Comparison of ENCODE assay signal across 11 cellular contexts in the genomic region with DNA sequence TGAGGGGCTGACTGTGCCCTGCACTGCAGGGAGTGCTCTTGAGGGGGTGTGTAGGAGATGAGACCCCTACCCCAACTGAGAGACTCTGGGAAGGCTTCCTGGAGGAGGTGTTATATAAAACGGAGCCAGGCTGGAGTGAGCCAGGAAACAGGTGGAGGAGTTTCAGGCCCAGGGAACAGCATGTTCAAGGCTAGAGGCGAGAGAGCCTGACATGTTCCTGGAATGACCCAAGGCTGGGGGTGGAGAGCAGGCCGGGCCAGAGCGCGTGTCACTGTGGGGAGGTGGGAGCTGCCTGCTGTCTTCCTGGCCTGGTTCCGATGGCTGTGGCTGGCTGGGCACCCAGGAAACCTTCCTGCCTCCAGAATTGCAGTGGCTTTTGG. TPM values are rescaled to one million over a fixed set of nuclear protein-coding genes. Genes with fewer than 3 reads are reported as not detected.
DNase-seq lines count a peak whose midpoint lies in the region; ATAC-seq and TF ChIP-seq lines count a peak whose summit lies in the region.
"Had no signal": no experiment of that assay in that cellular context is flagged by ENCODE, and none has a peak within 500 bp of the region (broad histone marks: within the 10 kb centered on the region; RNA-seq: fewer than 3 reads in every experiment).

No MANE protein-coding gene starts in this region.

- H3K4me1 ChIP-seq in BLaER1 treated with 17β-estradiol and CSF1 and Interleukin-3, amounts not matched to agents 10 nM and 100 nM = peaks cover 95 to 99% (median 98%) of the 10 kb centered on the region in 10 experiments
- H3K4me1 ChIP-seq in left ventricle myocardium inferior = peaks cover 100% of the 10 kb centered on the region

- H3K4me1 Mint-ChIP-seq in progenitor cell of endocrine pancreas (ENCODE audit: low read depth) = peaks cover 16% of the 10 kb centered on the region

- peak overlapping the region in 1 of 10 experiments; percentile 27; a peak in 3 of 20 replicates for H3K4me3 ChIP-seq in BLaER1 treated with 17β-estradiol and CSF1 and Interleukin-3, amounts not matched to agents 10 nM and 100 nM
- peak overlapping the region; percentile 45 for H3K4me3 ChIP-seq in left ventricle myocardium inferior

- H3K27ac Mint-ChIP-seq in progenitor cell of endocrine pancreas = peak overlapping the region; percentile 90

- H3K27me3 Mint-ChIP-seq in progenitor cell of endocrine pancreas = no peaks in the 10 kb centered on the region
- H3K27me3 Mint-ChIP-seq: CD4-positive, alpha-beta memory T cell had no signal

- H3K9ac ChIP-seq in BLaER1 treated with 17β-estradiol and CSF1 and Interleukin-3, amounts not matched to agents 10 nM and 100 nM = peak overlapping the region in 9 of 11 experiments; percentile 6 to 61 (median 39); a peak in 10 of 22 replicates

- H3K27me3 ChIP-seq in BLaER1 treated with 17β-estradiol and CSF1 and Interleukin-3, amounts not matched to agents 10 nM and 100 nM = no peaks in the 10 kb centered on the region
- no peaks in the 10 kb centered on the region for H3K27me3 ChIP-seq in left ventricle myocardium inferior (ENCODE audit: low read depth)

- 0 out of 22 replicates have a peak, but pooled peaks cover 0 to 4% (median 0%) of the 10 kb centered on the region in 11 experiments for H3K36me3 ChIP-seq in BLaER1 treated with 17β-estradiol and CSF1 and Interleukin-3, amounts not matched to agents 10 nM and 100 nM
- no peaks in the 10 kb centered on the region for H3K36me3 ChIP-seq in left ventricle myocardium inferior

- peak overlapping the region in 5 of 11 experiments; percentile 1 to 70 (median 35); a peak in 4 of 22 replicates for H3K27ac ChIP-seq in BLaER1 treated with 17β-estradiol and CSF1 and Interleukin-3, amounts not matched to agents 10 nM and 100 nM
- H3K27ac ChIP-seq in angular gyrus (ENCODE audit: low read depth, low read length) (peak overlapping the region; percentile 67), left ventricle myocardium inferior (replicated peaks) (peak overlapping the region; percentile 96)

- H3K4me3 Mint-ChIP-seq in progenitor cell of endocrine pancreas (ENCODE audit: low read depth) = no peak overlapping the region

- intact Hi-C loops in left ventricle myocardium inferior (cut with micrococcal nuclease) = no loop called here

- H4K20me1 ChIP-seq in BLaER1 treated with 17β-estradiol and CSF1 and Interleukin-3, amounts not matched to agents 10 nM and 100 nM = peaks cover 98 to 100% (median 99%) of the 10 kb centered on the region in 11 experiments

- no peak for ATAC-seq in HG03159 (IDR thresholded peaks at IDR 0.05; ENCODE audit: unreplicated experiment)
- ATAC-seq: left colon had no signal

- H3K9me3 ChIP-seq in BLaER1 treated with 17β-estradiol and CSF1 and Interleukin-3, amounts not matched to agents 10 nM and 100 nM (replicated peaks in 1 of 11) = no peaks in the 10 kb centered on the region
- no peaks in the 10 kb centered on the region for H3K9me3 ChIP-seq in left ventricle myocardium inferior (replicated peaks)

- DNase-seq in left ventricle myocardium inferior = peak; percentile 78
- DNase-seq in progenitor cell of endocrine pancreas (ENCODE audit: low spot score, unreplicated experiment) = no peak
- no peak for DNase-seq in NCI-H2196 (lab: John Stamatoyannopoulos, UW; ENCODE audit: unreplicated experiment)
- DNase-seq in NCI-H1930 (lab: John Stamatoyannopoulos, UW) = no peak
- DNase-seq in DMS114 treated with DMSO at 0.1 percent for 48 hours (lab: John Stamatoyannopoulos, UW; ENCODE audit: unreplicated experiment) = no peak
- DNase-seq: CD4-positive, alpha-beta memory T cell; NCI-H146 had no signal

- no peaks in the 10 kb centered on the region for H3K9me3 Mint-ChIP-seq in progenitor cell of endocrine pancreas (ENCODE audit: low read depth)
- H3K9me3 Mint-ChIP-seq: CD4-positive, alpha-beta memory T cell had no signal

- no peak for TF ChIP-seq CTCF in left ventricle myocardium inferior (IDR thresholded peaks at IDR 0.05; ENCODE audit: borderline replicate concordance)
- TF ChIP-seq CTCF in progenitor cell of endocrine pancreas (IDR thresholded peaks at IDR 0.05; ENCODE audit: unreplicated experiment) = no peak

- no peaks in the 10 kb centered on the region for H3K36me3 Mint-ChIP-seq in progenitor cell of endocrine pancreas (ENCODE audit: insufficient read depth)
- H3K36me3 Mint-ChIP-seq: CD4-positive, alpha-beta memory T cell had no signal

- peak overlapping the region; percentile 38 to 92 (median 61) for H3K4me2 ChIP-seq in BLaER1 treated with 17β-estradiol and CSF1 and Interleukin-3, amounts not matched to agents 10 nM and 100 nM

RNA-seq across cellular contexts. Expression of gene RXRA, which starts 48.7 kb away (rescaled TPM):
- total RNA-seq in left ventricle myocardium inferior (57.1 TPM), progenitor cell of endocrine pancreas (58.4 and 64.8 TPM in 2 replicates)
